ENCODE assay signal across 2 cellular contexts in the genomic region with DNA sequence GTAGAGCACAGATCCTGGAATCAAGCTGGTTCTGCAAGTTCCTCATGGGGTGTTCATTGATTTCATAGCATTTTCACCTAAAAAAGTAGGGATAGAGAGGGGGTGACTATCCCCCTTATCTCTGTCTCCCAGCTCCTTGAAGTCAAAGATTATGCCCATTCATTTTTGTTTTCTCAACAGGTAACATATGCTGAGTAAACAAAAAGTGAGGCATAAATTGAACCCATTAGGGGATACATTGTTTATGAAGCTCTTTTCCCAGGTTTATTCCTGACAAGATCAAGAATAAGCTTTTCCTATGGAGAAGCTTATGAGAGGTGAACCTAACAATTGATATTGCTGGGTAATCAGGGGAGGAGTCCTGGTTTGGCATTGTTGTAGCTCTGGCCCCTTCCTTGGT.
TF ChIP-seq lines count a peak whose summit lies in the region.

No MANE protein-coding gene starts in this region.

TF ChIP-seq in A549, 52 proteins besides CTCF, POLR2A, EP300 and RAD21:
- no peak for TF ChIP-seq ATOH8 (CRISPR knock-in tag; IDR thresholded peaks at IDR 0.05; ENCODE audit: low read depth)
- peak; percentile 57 for TF ChIP-seq MAFK (IDR thresholded peaks at IDR 0.05; ENCODE audit: partially characterized antibody)

TF ChIP-seq in IMR-90, 13 proteins besides CTCF, POLR2A, EP300 and RAD21:
- TF ChIP-seq MAZ (IDR thresholded peaks at IDR 0.05; ENCODE audit: borderline replicate concordance, low read depth, low read length), result no peak
- TF ChIP-seq MAFK (IDR thresholded peaks at IDR 0.05; ENCODE audit: low read depth, low read length), result peak; percentile 80
